In genomic region chr19:49894879-49895565, GRCh38 we compare ENCODE assay signal across 11 cellular contexts. TPM values are rescaled to one million over a fixed set of nuclear protein-coding genes. Genes with fewer than 3 reads are reported as not detected.
DNase-seq lines count a peak whose midpoint lies in the region; ATAC-seq and TF ChIP-seq lines count a peak whose summit lies in the region.
"Had no signal": no experiment of that assay in that cellular context is flagged by ENCODE, and none has a peak within 500 bp of the region (broad histone marks: within the 10 kb centered on the region; RNA-seq: fewer than 3 reads in every experiment).

No MANE protein-coding gene starts in this region.

- peaks cover 4 to 5% of the 10 kb centered on the region in 2 donors for H3K4me1 ChIP-seq in ascending aorta

- H3K27ac ChIP-seq in ascending aorta = no peak overlapping the region

- no peaks in the 10 kb centered on the region for H3K9me3 ChIP-seq in ascending aorta
- H3K9me3 ChIP-seq: SK-N-SH had no signal

- intact Hi-C loops in activated T-helper 2 cell treated with anti-CD3 and anti-CD28 coated beads, Interferon-gamma antibody, Interleukin-2, Interleukin-4, amounts not matched to agents 10 μg/mL and 5 μg/mL and 100 μg/mL, durations not matched to agents 14 hours and 24 hours and 36 hours (cut with micrococcal nuclease) = no loop called here
- intact Hi-C loops in ascending aorta (cut with DNase I) = no loop called here

- H3K4me3 ChIP-seq in ascending aorta = no peak overlapping the region

- peak overlapping the region; percentile 73 for H3K4me3 Mint-ChIP-seq in activated T-helper 2 cell treated with anti-CD3 and anti-CD28 coated beads, Interferon-gamma antibody, Interleukin-2, Interleukin-4, amounts not matched to agents 10 μg/mL and 5 μg/mL and 100 μg/mL, durations not matched to agents 14 hours and 24 hours and 36 hours (ENCODE audit: low read depth)
- H3K4me3 Mint-ChIP-seq in stimulated activated memory B cell treated with anti-CD40 and anti-IgM and Interleukin-4, amounts not matched to agents 10 μg/mL and 1 μg/mL and 100 μg/mL, for 72 hours = peak overlapping the region; percentile 91

- H3K36me3 Mint-ChIP-seq in activated T-helper 2 cell treated with anti-CD3 and anti-CD28 coated beads, Interferon-gamma antibody, Interleukin-2, Interleukin-4, amounts not matched to agents 10 μg/mL and 5 μg/mL and 100 μg/mL, durations not matched to agents 14 hours and 24 hours and 36 hours (ENCODE audit: low read depth) = peaks cover 9% of the 10 kb centered on the region
- peaks cover 63% of the 10 kb centered on the region for H3K36me3 Mint-ChIP-seq in stimulated activated memory B cell treated with anti-CD40 and anti-IgM and Interleukin-4, amounts not matched to agents 10 μg/mL and 1 μg/mL and 100 μg/mL, for 72 hours

- no peaks in the 10 kb centered on the region for H3K27me3 ChIP-seq in ascending aorta

- peak overlapping the region; percentile 87 for H3K27ac Mint-ChIP-seq in activated T-helper 2 cell treated with anti-CD3 and anti-CD28 coated beads, Interferon-gamma antibody, Interleukin-2, Interleukin-4, amounts not matched to agents 10 μg/mL and 5 μg/mL and 100 μg/mL, durations not matched to agents 14 hours and 24 hours and 36 hours
- H3K27ac Mint-ChIP-seq in stimulated activated memory B cell treated with anti-CD40 and anti-IgM and Interleukin-4, amounts not matched to agents 10 μg/mL and 1 μg/mL and 100 μg/mL, for 72 hours = peak overlapping the region; percentile 92

- peak; percentile 67 for DNase-seq in activated naive CD4-positive, alpha-beta T cell treated with Interleukin-2 at 50 U/mL for 16 hours
- no peak for DNase-seq in activated naive CD4-positive, alpha-beta T cell treated with anti-CD3 and anti-CD28 coated beads, Interleukin-2, amount 50 U/mL, for 16 hours
- DNase-seq in GM20000 (ENCODE audit: low spot score) = peak; percentile 61
- DNase-seq in activated T-helper 2 cell treated with anti-CD3 and anti-CD28 coated beads, Interferon-gamma antibody, Interleukin-2, Interleukin-4, amounts not matched to agents 10 μg/mL and 5 μg/mL and 100 μg/mL, durations not matched to agents 14 hours and 24 hours and 36 hours (ENCODE audit: low spot score) = no peak
- DNase-seq in Kasumi-1 (lab: John Stamatoyannopoulos, UW) = no peak
- DNase-seq in ascending aorta (ENCODE audit: low spot score in 2 of 2) = no peak
- DNase-seq: NCI-H1105, NCI-H748 treated with DMSO at 0.1 percent for 48 hours, SK-N-SH had no signal

- TF ChIP-seq CTCF in GM20000 (IDR thresholded peaks at IDR 0.05; ENCODE audit: extremely low read depth, missing control alignments) = no peak
- no peak for TF ChIP-seq CTCF in ascending aorta (IDR thresholded peaks at IDR 0.05)

- no peaks in the 10 kb centered on the region for H3K36me3 ChIP-seq in ascending aorta

- no peaks in the 10 kb centered on the region for H3K27me3 Mint-ChIP-seq in activated T-helper 2 cell treated with anti-CD3 and anti-CD28 coated beads, Interferon-gamma antibody, Interleukin-2, Interleukin-4, amounts not matched to agents 10 μg/mL and 5 μg/mL and 100 μg/mL, durations not matched to agents 14 hours and 24 hours and 36 hours (ENCODE audit: low read depth)
- no peaks in the 10 kb centered on the region for H3K27me3 Mint-ChIP-seq in stimulated activated memory B cell treated with anti-CD40 and anti-IgM and Interleukin-4, amounts not matched to agents 10 μg/mL and 1 μg/mL and 100 μg/mL, for 72 hours

- H3K4me1 Mint-ChIP-seq in activated T-helper 2 cell treated with anti-CD3 and anti-CD28 coated beads, Interferon-gamma antibody, Interleukin-2, Interleukin-4, amounts not matched to agents 10 μg/mL and 5 μg/mL and 100 μg/mL, durations not matched to agents 14 hours and 24 hours and 36 hours (ENCODE audit: low read depth) = peaks cover 31% of the 10 kb centered on the region
- H3K4me1 Mint-ChIP-seq in stimulated activated memory B cell treated with anti-CD40 and anti-IgM and Interleukin-4, amounts not matched to agents 10 μg/mL and 1 μg/mL and 100 μg/mL, for 72 hours = peaks cover 74% of the 10 kb centered on the region

- H3K9me3 Mint-ChIP-seq in activated T-helper 2 cell treated with anti-CD3 and anti-CD28 coated beads, Interferon-gamma antibody, Interleukin-2, Interleukin-4, amounts not matched to agents 10 μg/mL and 5 μg/mL and 100 μg/mL, durations not matched to agents 14 hours and 24 hours and 36 hours = no peaks in the 10 kb centered on the region
- H3K9me3 Mint-ChIP-seq in stimulated activated memory B cell treated with anti-CD40 and anti-IgM and Interleukin-4, amounts not matched to agents 10 μg/mL and 1 μg/mL and 100 μg/mL, for 72 hours = no peaks in the 10 kb centered on the region

- ATAC-seq in stimulated activated memory B cell treated with anti-CD40 and anti-IgM and Interleukin-4, amounts not matched to agents 10 μg/mL and 1 μg/mL and 100 μg/mL, for 72 hours = peak; percentile 55
- no peak for ATAC-seq in HG02678 (IDR thresholded peaks at IDR 0.05; ENCODE audit: unreplicated experiment)

RNA-seq across cellular contexts. Expression of gene IL4I1, which starts 1.7 kb away (rescaled TPM):
- 42.3 and 42.4 TPM in 2 replicates for total RNA-seq in activated T-helper 2 cell treated with anti-CD3 and anti-CD28 coated beads, Interferon-gamma antibody, Interleukin-2, Interleukin-4, amounts not matched to agents 10 μg/mL and 5 μg/mL and 100 μg/mL, durations not matched to agents 14 hours and 24 hours and 36 hours
- 0.96 TPM for total RNA-seq in ascending aorta

RNA-seq across cellular contexts. Expression of gene TBC1D17, which starts 17.5 kb away (rescaled TPM):
- 40.0 and 42.3 TPM in 2 replicates for total RNA-seq in activated T-helper 2 cell treated with anti-CD3 and anti-CD28 coated beads, Interferon-gamma antibody, Interleukin-2, Interleukin-4, amounts not matched to agents 10 μg/mL and 5 μg/mL and 100 μg/mL, durations not matched to agents 14 hours and 24 hours and 36 hours
- 44.6 TPM for total RNA-seq in ascending aorta

RNA-seq across cellular contexts. Expression of gene AKT1S1, which starts 17.9 kb away (rescaled TPM):
- 26.6 and 29.7 TPM in 2 replicates for total RNA-seq in activated T-helper 2 cell treated with anti-CD3 and anti-CD28 coated beads, Interferon-gamma antibody, Interleukin-2, Interleukin-4, amounts not matched to agents 10 μg/mL and 5 μg/mL and 100 μg/mL, durations not matched to agents 14 hours and 24 hours and 36 hours
- total RNA-seq in ascending aorta = 12.8 TPM

RNA-seq across cellular contexts. Expression of gene PNKP, which starts 27.6 kb away (rescaled TPM):
- 111 and 117 TPM in 2 replicates for total RNA-seq in activated T-helper 2 cell treated with anti-CD3 and anti-CD28 coated beads, Interferon-gamma antibody, Interleukin-2, Interleukin-4, amounts not matched to agents 10 μg/mL and 5 μg/mL and 100 μg/mL, durations not matched to agents 14 hours and 24 hours and 36 hours
- total RNA-seq in ascending aorta = 46.3 TPM

RNA-seq across cellular contexts. Expression of gene ATF5, which starts 34.0 kb away (rescaled TPM):
- total RNA-seq in activated T-helper 2 cell treated with anti-CD3 and anti-CD28 coated beads, Interferon-gamma antibody, Interleukin-2, Interleukin-4, amounts not matched to agents 10 μg/mL and 5 μg/mL and 100 μg/mL, durations not matched to agents 14 hours and 24 hours and 36 hours = 26.0 and 28.3 TPM in 2 replicates
- 4.3 TPM for total RNA-seq in ascending aorta

Comparison
In these comparisons a context has a peak if more than half of its experiments do, and no peak if none do; other contexts are left out.
1. DNase-seq: peak in activated naive CD4-positive, alpha-beta T cell treated with Interleukin-2 at 50 U/mL for 16 hours (single experiment) and GM20000 (single experiment); none in activated naive CD4-positive, alpha-beta T cell treated with anti-CD3 and anti-CD28 coated beads, Interleukin-2, amount 50 U/mL, for 16 hours (single experiment), activated T-helper 2 cell treated with anti-CD3 and anti-CD28 coated beads, Interferon-gamma antibody, Interleukin-2, Interleukin-4, amounts not matched to agents 10 μg/mL and 5 μg/mL and 100 μg/mL, durations not matched to agents 14 hours and 24 hours and 36 hours (single experiment), Kasumi-1 (0 of 2) and ascending aorta (0 of 2).
2. RNA of gene IL4I1, which starts 1.7 kb away (total RNA-seq): 42.3 to 42.4 TPM in activated T-helper 2 cell treated with anti-CD3 and anti-CD28 coated beads, Interferon-gamma antibody, Interleukin-2, Interleukin-4, amounts not matched to agents 10 μg/mL and 5 μg/mL and 100 μg/mL, durations not matched to agents 14 hours and 24 hours and 36 hours; 0.96 TPM in ascending aorta (single experiment); every median in the first group is over 10 times any median in the second.